8 cellular contexts compared by ENCODE assay signal in the genomic region with DNA sequence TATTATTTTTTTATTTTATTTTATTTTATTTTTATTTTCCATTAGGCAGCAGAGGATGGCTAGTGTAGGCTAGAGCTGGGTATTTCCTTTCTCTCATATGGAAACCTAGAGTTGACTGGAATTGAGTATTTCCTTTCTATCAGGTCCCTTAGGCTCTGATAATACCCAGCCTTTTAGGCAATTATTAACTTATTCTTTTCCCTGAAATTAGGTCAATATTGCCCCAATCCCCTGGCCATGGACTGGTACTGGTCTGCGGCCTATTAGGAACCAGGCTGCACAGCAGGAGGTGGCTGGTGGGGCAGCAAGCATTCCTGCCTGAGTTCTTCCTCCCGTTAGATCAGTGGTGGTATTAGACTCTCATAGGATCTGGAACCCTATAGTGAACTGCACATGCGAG.
"Had no signal": no experiment of that assay in that cellular context is flagged by ENCODE, and none has a peak within 500 bp of the region (broad histone marks: within the 10 kb centered on the region; RNA-seq: fewer than 3 reads in every experiment).

No MANE protein-coding gene starts in this region.

- DNase-seq: GDM1, GF-D8 had no signal

- ATAC-seq: GM12878 had no signal

- FAIRE-seq: G401.6, GM12878, GM12891, GM12892, GM18507, GM19239 had no signal

- H3K4me3 ChIP-seq: GM12878 had no signal
